33 cellular contexts compared by ENCODE assay signal in the genomic region with DNA sequence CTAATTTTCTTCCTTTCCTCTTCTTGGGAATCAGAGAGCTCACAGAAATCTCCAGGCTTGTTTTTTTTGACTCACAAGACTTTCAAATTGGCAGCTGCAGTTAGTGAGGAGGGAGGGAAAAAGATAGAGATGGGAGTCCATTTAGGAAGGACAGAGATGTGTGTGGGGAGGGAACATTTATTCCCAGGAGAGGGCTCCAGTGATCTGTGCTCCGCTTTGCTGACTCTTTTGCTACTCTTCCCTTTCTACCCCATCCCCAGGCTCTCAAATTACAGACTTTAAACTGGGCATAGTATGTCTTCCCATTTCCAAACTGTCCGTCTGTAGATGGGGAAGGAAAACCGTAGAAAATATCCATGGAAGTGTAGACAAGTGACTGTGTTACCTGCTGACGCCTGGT. TPM values are rescaled to one million over a fixed set of nuclear protein-coding genes. Genes with fewer than 3 reads are reported as not detected.
"Had no signal": no experiment of that assay in that cellular context is flagged by ENCODE, and none has a peak within 500 bp of the region (broad histone marks: within the 10 kb centered on the region; RNA-seq: fewer than 3 reads in every experiment).

No MANE protein-coding gene starts in this region.

- H3K4me1 ChIP-seq: adrenal gland, body of pancreas, gastrocnemius medialis, vagina had no signal

- H3K27me3 ChIP-seq: adrenal gland, body of pancreas, gastrocnemius medialis, vagina had no signal

- H3K36me3 ChIP-seq: adrenal gland, gastrocnemius medialis, left ventricle myocardium inferior, vagina had no signal

- H3K36me3 Mint-ChIP-seq: activated naive CD8-positive, alpha-beta T cell treated with anti-CD3 and anti-CD28 coated beads for 36 hours; natural killer cell treated with Interleukin-12 subunit alpha and Interleukin-12 subunit beta and Interleukin-15 and Interleukin-18, amount 100 ng/mL, for 72 hours; type B pancreatic cell had no signal

- H3K9me3 ChIP-seq: adrenal gland, body of pancreas, gastrocnemius medialis, left ventricle myocardium inferior, mucosa of descending colon, vagina had no signal

- H3K4me3 Mint-ChIP-seq: activated naive CD8-positive, alpha-beta T cell treated with anti-CD3 and anti-CD28 coated beads for 36 hours; natural killer cell treated with Interleukin-12 subunit alpha and Interleukin-12 subunit beta and Interleukin-15 and Interleukin-18, amount 100 ng/mL, for 72 hours; stimulated activated naive CD8-positive, alpha-beta T cell treated with anti-CD3 and anti-CD28 coated beads, Interleukin-15, Interleukin-2, amounts not matched to agents 100 ng/mL and 50 ng/mL, for 24 hours; type B pancreatic cell had no signal

- H3K27ac ChIP-seq: adrenal gland, body of pancreas, coronary artery, dorsolateral prefrontal cortex, gastrocnemius medialis, left ventricle myocardium inferior, skin epidermis, vagina had no signal

- H3K27me3 Mint-ChIP-seq: type B pancreatic cell had no signal

- ATAC-seq: body of pancreas, gastrocnemius medialis, mucosa of descending colon, sciatic nerve had no signal

- H3K4me3 ChIP-seq: adrenal gland, body of pancreas, coronary artery, dorsolateral prefrontal cortex, gastrocnemius medialis, left ventricle myocardium inferior, lung, mucosa of descending colon, skin epidermis, vagina had no signal

- H3K9me3 Mint-ChIP-seq: activated naive CD8-positive, alpha-beta T cell treated with anti-CD3 and anti-CD28 coated beads for 36 hours; natural killer cell treated with Interleukin-12 subunit alpha and Interleukin-12 subunit beta and Interleukin-15 and Interleukin-18, amount 100 ng/mL, for 72 hours; stimulated activated naive CD8-positive, alpha-beta T cell treated with anti-CD3 and anti-CD28 coated beads, Interleukin-15, Interleukin-2, amounts not matched to agents 100 ng/mL and 50 ng/mL, for 24 hours; type B pancreatic cell had no signal

- H3K27ac Mint-ChIP-seq: activated naive CD8-positive, alpha-beta T cell treated with anti-CD3 and anti-CD28 coated beads for 36 hours; natural killer cell treated with Interleukin-12 subunit alpha and Interleukin-12 subunit beta and Interleukin-15 and Interleukin-18, amount 100 ng/mL, for 72 hours; stimulated activated naive CD8-positive, alpha-beta T cell treated with anti-CD3 and anti-CD28 coated beads, Interleukin-15, Interleukin-2, amounts not matched to agents 100 ng/mL and 50 ng/mL, for 24 hours; type B pancreatic cell had no signal

- DNase-seq: activated CD4-positive, alpha-beta T cell treated with anti-CD3 and anti-CD28 coated beads for 48 hours; activated CD4-positive, alpha-beta T cell treated with anti-CD3 and anti-CD28 coated beads, Interleukin-2, amount 50 U/mL, for 48 hours; activated CD8-positive, alpha-beta memory T cell treated with anti-CD3 and anti-CD28 coated beads for 24 hours; activated effector memory CD4-positive, alpha-beta T cell treated with Interleukin-2 at 50 U/mL for 16 hours; activated naive CD4-positive, alpha-beta T cell treated with Interleukin-2 at 50 U/mL for 16 hours; activated naive CD8-positive, alpha-beta T cell treated with anti-CD3 and anti-CD28 coated beads for 36 hours; adrenal gland; aorta; body of pancreas; cerebellar nuclear complex; dorsolateral prefrontal cortex; effector memory CD4-positive, alpha-beta T cell; erythroblast; gastrocnemius medialis; glutamatergic neuron; islet precursor cell; left ventricle myocardium inferior; mucosa of descending colon; stimulated activated CD4-positive, alpha-beta T cell treated with anti-CD3 and anti-CD28 coated beads, Interleukin-12 subunit alpha, Interleukin-12 subunit beta, amount 100 ng/mL, for 4 hours; stimulated activated CD4-positive, alpha-beta T cell treated with anti-CD3 and anti-CD28 coated beads, Interleukin-4, amount 100 ng/mL, for 1 hour had no signal

RNA-seq across cellular contexts. Expression of gene UCP1, which starts 39.1 kb away (rescaled TPM):
- total RNA-seq: activated naive CD8-positive, alpha-beta T cell treated with anti-CD3 and anti-CD28 coated beads for 36 hours; adrenal gland; aorta; body of pancreas; dorsolateral prefrontal cortex; gastrocnemius medialis; left ventricle myocardium inferior; mesenteric fat pad; mucosa of descending colon; myocyte; natural killer cell treated with Interleukin-12 subunit alpha and Interleukin-12 subunit beta and Interleukin-15 and Interleukin-18, amount 100 ng/mL, for 72 hours; osteoblast; posterior vena cava; sciatic nerve; subcutaneous adipose tissue; vagina had no signal
